Comparison of ENCODE assay signal across 20 cellular contexts in the genomic region with DNA sequence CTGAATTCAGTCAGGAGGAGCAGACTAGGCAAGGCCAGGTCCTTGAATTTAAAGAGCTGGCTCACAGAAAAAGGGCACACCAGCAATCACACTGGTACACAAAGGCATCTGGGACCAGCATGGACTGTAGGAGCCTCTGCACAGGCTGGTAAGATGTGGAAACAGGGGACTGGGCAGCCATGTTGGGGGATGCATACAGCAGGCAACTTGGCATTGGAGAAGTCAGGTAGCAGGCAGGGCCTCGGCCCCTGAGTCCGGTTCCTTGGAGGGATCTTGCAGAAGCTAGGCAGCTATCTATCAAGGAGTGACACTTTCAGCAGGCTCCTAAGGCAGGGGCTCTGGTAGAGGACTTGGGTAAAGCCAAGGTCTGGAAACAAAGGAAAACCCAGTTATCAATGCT.
DNase-seq lines count a peak whose midpoint lies in the region; ATAC-seq, FAIRE-seq and TF ChIP-seq lines count a peak whose summit lies in the region.
"Had no signal": no experiment of that assay in that cellular context is flagged by ENCODE, and none has a peak within 500 bp of the region (broad histone marks: within the 10 kb centered on the region; RNA-seq: fewer than 3 reads in every experiment).

No MANE protein-coding gene starts in this region.

- H3K9me3 Mint-ChIP-seq in GM23338 (peaks cover 13% of the 10 kb centered on the region; the same call in 2 of the 3 replicates), nephron progenitor cell (peaks cover 41% of the 10 kb centered on the region)
- no peaks in the 10 kb centered on the region for H3K9me3 Mint-ChIP-seq in activated CD4-positive, alpha-beta T cell treated with anti-CD3 and anti-CD28 coated beads for 36 hours (ENCODE audit: low read depth)

- POLR2A ChIA-PET in H1 (lab: Charles Lee; ENCODE audit: partially characterized antibody), result interaction anchor here (1.0 kb wide), 1 partner anchor 16 kb away, joined by 3 read pairs; no protein-coding TSS in a partner anchor
- POLR2A ChIA-PET in activated CD4-positive, alpha-beta T cell treated with anti-CD3 and anti-CD28 coated beads for 36 hours (lab: Charles Lee), result no interaction called here

- no peaks in the 10 kb centered on the region for H3K9me2 ChIP-seq in GM23338 (ENCODE audit: insufficient read depth)

- no peak overlapping the region for H3K14ac ChIP-seq in H1 (ENCODE audit: insufficient read length)

- no peak overlapping the region for H2BK5ac ChIP-seq in H1 (ENCODE audit: low read depth, low read length)

- no peaks in the 10 kb centered on the region for H3K36me3 ChIP-seq in GM23338 (ENCODE audit: insufficient read depth)
- H3K36me3 ChIP-seq in H1 (ENCODE audit: control insufficient read depth in 2 of 4, insufficient read depth in 4 of 4, low read length in 3 of 4), result no peaks in the 10 kb centered on the region; a peak in 1 of 8 replicates
- H3K36me3 ChIP-seq: HAP-1 had no signal

- H3K27ac ChIP-seq in GM23338 (ENCODE audit: low read depth) (no peak overlapping the region), H1 (ENCODE audit: low read depth, low read length) (no peak overlapping the region)
- H3K27ac ChIP-seq: A549, GM23248 had no signal

- TF ChIP-seq CTCF in GM23338 (conservative IDR thresholded peaks at IDR 0.05; ENCODE audit: low read depth in 2 of 2) (no peak), H1 (IDR thresholded peaks at IDR 0.05; ENCODE audit: control extremely low read depth in 1 of 3, insufficient read depth in 1 of 3, low read depth in 1 of 3, low read length in 3 of 3) (no peak), nephron progenitor cell (IDR thresholded peaks at IDR 0.05) (no peak)

- intact Hi-C loops in posterior vena cava (cut with DNase I), result no loop called here
- intact Hi-C loops in activated CD4-positive, alpha-beta T cell treated with anti-CD3 and anti-CD28 coated beads for 36 hours (cut with DNase I, micrococcal nuclease), result no loop called here

- H3K79me2 ChIP-seq in GM23338 (replicated peaks; ENCODE audit: insufficient read depth), result no peaks in the 10 kb centered on the region
- no peaks in the 10 kb centered on the region for H3K79me2 ChIP-seq in H1 (ENCODE audit: control insufficient read depth in 1 of 2, insufficient read depth in 2 of 2, low read length in 2 of 2)

- peak overlapping the region; percentile 28; the same call in 1 of the 2 replicates for H4K8ac ChIP-seq in H1 (ENCODE audit: extremely low read depth, insufficient read depth, low read length)

- no peaks in the 10 kb centered on the region for H3F3A ChIP-seq in GM23338 (replicated peaks; ENCODE audit: low read depth)

- no peaks in the 10 kb centered on the region for H3K4me1 ChIP-seq in GM23338 (ENCODE audit: insufficient read depth)
- H3K4me1 ChIP-seq in H1 (replicated peaks in 1 of 4; ENCODE audit: control insufficient read depth in 3 of 4, insufficient read depth in 4 of 4, low read length in 3 of 4), result no peaks in the 10 kb centered on the region; a peak in 1 of 7 replicates
- H3K4me1 ChIP-seq: A549, HAP-1 had no signal

- CTCF ChIA-PET in H1 (lab: Charles Lee; ENCODE audit: partially characterized antibody), result interaction anchor here (0.7 to 1.2 kb wide), 3 partner anchors 8 to 171 kb away, joined by 3 to 5 read pairs (median 3); no protein-coding TSS in a partner anchor
- CTCF ChIA-PET in activated CD4-positive, alpha-beta T cell treated with anti-CD3 and anti-CD28 coated beads for 36 hours (lab: Charles Lee), result no interaction called here

- no peak overlapping the region for H3K4ac ChIP-seq in H1 (replicated peaks; ENCODE audit: insufficient read length, low read depth, low read length)

- H3K27me3 Mint-ChIP-seq in GM23338 (ENCODE audit: insufficient read depth, low read depth, poor library complexity) (peaks cover 3% of the 10 kb centered on the region), nephron progenitor cell (ENCODE audit: low read depth, poor library complexity) (no peaks in the 10 kb centered on the region)
- no peaks in the 10 kb centered on the region for H3K27me3 Mint-ChIP-seq in activated CD4-positive, alpha-beta T cell treated with anti-CD3 and anti-CD28 coated beads for 36 hours
- H3K27me3 Mint-ChIP-seq: CD4-positive, alpha-beta memory T cell had no signal

- no peak overlapping the region for H3K56ac ChIP-seq in H1 (replicated peaks; ENCODE audit: insufficient read length, low read depth, low read length)

- no peak overlapping the region for H2BK120ac ChIP-seq in H1 (replicated peaks; ENCODE audit: low read depth, low read length)

- H3K27ac Mint-ChIP-seq in GM23338 (0 out of 2 replicates have a peak overlapping the region, but pooled peaks have one; percentile 24), nephron progenitor cell (peak overlapping the region; percentile 91)
- H3K27ac Mint-ChIP-seq in activated CD4-positive, alpha-beta T cell treated with anti-CD3 and anti-CD28 coated beads for 36 hours, result no peak overlapping the region
- H3K27ac Mint-ChIP-seq: CD4-positive, alpha-beta memory T cell had no signal

- H3K4me3 Mint-ChIP-seq in GM23338 (no peak overlapping the region), nephron progenitor cell (no peak overlapping the region)
- no peak overlapping the region for H3K4me3 Mint-ChIP-seq in activated CD4-positive, alpha-beta T cell treated with anti-CD3 and anti-CD28 coated beads for 36 hours
- H3K4me3 Mint-ChIP-seq: CD4-positive, alpha-beta memory T cell had no signal

- no peak for TF ChIP-seq RAD21 in H1 (IDR thresholded peaks at IDR 0.05 in 1 of 2, conservative IDR thresholded peaks at IDR 0.05 in 1 of 2; ENCODE audit: low read depth in 2 of 2, low read length in 2 of 2)

- no peak overlapping the region for H2AK5ac ChIP-seq in H1 (ENCODE audit: low read depth, low read length)

- H2AFZ ChIP-seq in GM23338, result no peak overlapping the region
- no peak overlapping the region for H2AFZ ChIP-seq in H1 (ENCODE audit: low read length)
- H2AFZ ChIP-seq: GM23248 had no signal

- H3K27me3 ChIP-seq in GM23338 (ENCODE audit: insufficient read depth) (no peaks in the 10 kb centered on the region), H1 (replicated peaks in 1 of 4; ENCODE audit: control insufficient read depth in 3 of 4, extremely low read depth in 1 of 4, insufficient read depth in 3 of 4, low read length in 3 of 4) (no peaks in the 10 kb centered on the region)

- H3K36me3 Mint-ChIP-seq in GM23338 (ENCODE audit: low read depth) (peaks cover 10% of the 10 kb centered on the region; the same call in 2 of the 3 replicates), nephron progenitor cell (ENCODE audit: low read depth) (peaks cover 40% of the 10 kb centered on the region)
- H3K36me3 Mint-ChIP-seq in activated CD4-positive, alpha-beta T cell treated with anti-CD3 and anti-CD28 coated beads for 36 hours (ENCODE audit: low read depth), result peaks cover 11% of the 10 kb centered on the region

- no peak for ATAC-seq in GM23338
- ATAC-seq in activated CD4-positive, alpha-beta T cell treated with anti-CD3 and anti-CD28 coated beads for 36 hours, result no peak
- ATAC-seq: A549 had no signal

- H3K23ac ChIP-seq in H1 (ENCODE audit: insufficient read length), result no peak overlapping the region

- no peak overlapping the region for H3K4me2 ChIP-seq in GM23338
- no peak overlapping the region for H3K4me2 ChIP-seq in H1 (ENCODE audit: insufficient read depth in 1 of 2, low read depth in 2 of 2, low read length in 2 of 2)
- H3K4me2 ChIP-seq: A549 had no signal

- H3K23me2 ChIP-seq in H1 (ENCODE audit: low read depth, low read length), result no peaks in the 10 kb centered on the region

- H3K79me1 ChIP-seq in H1 (ENCODE audit: low read depth, low read length), result no peaks in the 10 kb centered on the region

- no peak overlapping the region; the same call in 1 of the 2 replicates for H2BK12ac ChIP-seq in H1 (ENCODE audit: low read depth, low read length)

- H3K4me1 Mint-ChIP-seq in GM23338 (peaks cover 12% of the 10 kb centered on the region), nephron progenitor cell (peaks cover 28% of the 10 kb centered on the region)
- H3K4me1 Mint-ChIP-seq in activated CD4-positive, alpha-beta T cell treated with anti-CD3 and anti-CD28 coated beads for 36 hours, result no peaks in the 10 kb centered on the region
- H3K4me1 Mint-ChIP-seq: CD4-positive, alpha-beta memory T cell had no signal

- H4K20me1 ChIP-seq in GM23338 (replicated peaks; ENCODE audit: insufficient read depth), result no peaks in the 10 kb centered on the region
- H4K20me1 ChIP-seq in H1 (replicated peaks in 1 of 2; ENCODE audit: control insufficient read depth in 1 of 2, insufficient read depth in 2 of 2, low read length in 2 of 2), result no peaks in the 10 kb centered on the region

- H3K4me3 ChIP-seq in GM23338 (no peak overlapping the region), H1 (ENCODE audit: extremely low read depth in 1 of 4, insufficient read depth in 2 of 4, low read depth in 3 of 4, low read length in 4 of 4) (no peak overlapping the region)
- H3K4me3 ChIP-seq: A549, GM23248, HAP-1 had no signal

- no peak overlapping the region for H4K5ac ChIP-seq in H1 (ENCODE audit: insufficient read length, low read depth, low read length)

- H3K18ac ChIP-seq in H1 (ENCODE audit: extremely low read depth, low read length), result peak overlapping the region; percentile 25; the same call in 1 of the 2 replicates

- peak overlapping the region; percentile 32; the same call in 1 of the 2 replicates for H2BK15ac ChIP-seq in H1 (ENCODE audit: low read length)

- H3K9me3 ChIP-seq in H1 (ENCODE audit: insufficient read depth in 2 of 2, low read depth in 1 of 2, low read length in 1 of 2), result no peaks in the 10 kb centered on the region
- H3K9me3 ChIP-seq: A549, HAP-1 had no signal

- no peak overlapping the region for H3K9ac ChIP-seq in H1 (replicated peaks in 1 of 4; ENCODE audit: extremely low read depth in 1 of 4, low read depth in 3 of 4, low read length in 3 of 4)
- H3K9ac ChIP-seq: GM23248 had no signal

- FAIRE-seq in H1 (lab: Jason Lieb, UNC) (no peak), GM12891 (lab: Jason Lieb, UNC) (no peak)
- FAIRE-seq: A549, GM12892, H54 had no signal

- DNase-seq in GM23338 (ENCODE audit: low spot score) (no peak), H1 (ENCODE audit: low read depth in 1 of 2, low spot score in 2 of 2) (no peak), nephron progenitor cell (no peak), posterior vena cava (ENCODE audit: low spot score) (peak; percentile 56), AML-193 (lab: John Stamatoyannopoulos, UW) (no peak), GM12891 (ENCODE audit: insufficient read length, low spot score) (no peak)
- DNase-seq in activated CD4-positive, alpha-beta T cell treated with anti-CD3 and anti-CD28 coated beads for 36 hours, result no peak
- DNase-seq: 8988T; ACHN; C1 segment of cervical spinal cord; Calu3; CD4-positive, alpha-beta memory T cell; COR-L47; DMS53; GF-D8; GM23248 had no signal

- TF ChIP-seq EP300 in H1 (IDR thresholded peaks at IDR 0.05; ENCODE audit: borderline replicate concordance in 1 of 2, low read depth in 2 of 2, low read length in 2 of 2), result no peak

- WGBS in H1 (ENCODE audit: extremely low coverage in 1 of 2, insufficient coverage in 1 of 2, insufficient read length in 1 of 2, insufficient replicate concordance in 2 of 2, low coverage in 1 of 2, low lambda C conversion rate in 2 of 2, missing lambda C conversion rate in 1 of 2), 2 experiments, result 91% methylated on average over 2 of the region's 2 CpGs; no CpG with 5 or more reads in 1 of the 2 experiments

- no peak overlapping the region for H2BK20ac ChIP-seq in H1 (ENCODE audit: low read length)

- no peak overlapping the region for H4K91ac ChIP-seq in H1 (replicated peaks; ENCODE audit: insufficient read length, low read length)

- TF ChIP-seq POLR2A in H1 (IDR thresholded peaks at IDR 0.05; ENCODE audit: control extremely low read depth in 1 of 2, low read depth in 2 of 2, low read length in 2 of 2) (no peak), GM12891 (IDR thresholded peaks at IDR 0.05; ENCODE audit: low read depth, low read length) (no peak)
